14 cellular contexts compared by ENCODE assay signal in genomic region chr2:45177870-45178269, GRCh38.
A peak's percentile ranks its signal among the peaks of the same experiment; 100 is the strongest.
DNase-seq lines count a peak whose midpoint lies in the region; ATAC-seq and TF ChIP-seq lines count a peak whose summit lies in the region.
"Had no signal": no experiment of that assay in that cellular context is flagged by ENCODE, and none has a peak within 500 bp of the region (broad histone marks: within the 10 kb centered on the region; RNA-seq: fewer than 3 reads in every experiment).

No MANE protein-coding gene starts in this region.

- H3K9me3 Mint-ChIP-seq in nephron progenitor cell: peaks cover 7% of the 10 kb centered on the region
- H3K9me3 Mint-ChIP-seq: CD8-positive, alpha-beta T cell had no signal

- no peaks in the 10 kb centered on the region for H3K79me2 ChIP-seq in OCI-LY7 (ENCODE audit: insufficient read depth, low read depth, low read length)

- no peaks in the 10 kb centered on the region for H4K20me1 ChIP-seq in OCI-LY7 (ENCODE audit: insufficient read depth, low read length)

- POLR2A ChIA-PET in OCI-LY7 (lab: Charles Lee): interaction anchor here (0.7 kb wide), 1 partner anchor 157 kb away, joined by 7 read pairs; no protein-coding TSS in a partner anchor

- no peak for TF ChIP-seq CTCF in left lung (IDR thresholded peaks at IDR 0.05)
- no peak for TF ChIP-seq CTCF in nephron progenitor cell (IDR thresholded peaks at IDR 0.05)
- no peak for TF ChIP-seq CTCF in OCI-LY7 (conservative IDR thresholded peaks at IDR 0.05; ENCODE audit: low read length)

- H2AFZ ChIP-seq in OCI-LY7 (ENCODE audit: low read length): no peak overlapping the region

- H3K4me1 Mint-ChIP-seq in nephron progenitor cell: peaks cover 21% of the 10 kb centered on the region

- DNase-seq in COLO829 (ENCODE audit: low spot score) (peak; percentile 8), LoVo (ENCODE audit: low spot score) (peak; percentile 32), brain pericyte (ENCODE audit: low read depth, low spot score) (peak; percentile 45), left lung (no peak), nephron progenitor cell (no peak), NCI-H345 (lab: John Stamatoyannopoulos, UW) (no peak), OCI-LY7 (ENCODE audit: low spot score) (no peak), left lobe of liver (ENCODE audit: low spot score) (no peak)
- DNase-seq: activated CD8-positive, alpha-beta memory T cell treated with anti-CD3 and anti-CD28 coated beads, Interleukin-2, amount 50 U/mL, for 4 hours; CD8-positive, alpha-beta T cell; lower lobe of right lung; NCI-H2029 treated with DMSO at 0.1 percent for 48 hours had no signal

- H3K4me2 ChIP-seq in OCI-LY7 (ENCODE audit: low read length): no peak overlapping the region

- CTCF ChIA-PET in OCI-LY7 (lab: Charles Lee; ENCODE audit: unreplicated experiment): no interaction called here

- no TSS peak for BruUV-seq in OCI-LY7 (replicated peaks; lab: Mats Ljungman, UMichigan)

- intact Hi-C loops in left lung (cut with DNase I) (no loop called here), OCI-LY7 (cut with micrococcal nuclease; ENCODE audit: unreplicated experiment) (no loop called here)

- H3K9me2 ChIP-seq in OCI-LY7 (ENCODE audit: insufficient read depth, low read length): no peaks in the 10 kb centered on the region

- H3K27ac Mint-ChIP-seq in nephron progenitor cell: no peak overlapping the region
- H3K27ac Mint-ChIP-seq: CD8-positive, alpha-beta T cell; progenitor cell of endocrine pancreas had no signal

- H3K4me3 Mint-ChIP-seq in nephron progenitor cell: no peak overlapping the region
- H3K4me3 Mint-ChIP-seq: CD8-positive, alpha-beta T cell had no signal

- H3K4me1 ChIP-seq in left lung: no peaks in the 10 kb centered on the region
- peaks cover 36% of the 10 kb centered on the region for H3K4me1 ChIP-seq in OCI-LY7 (ENCODE audit: insufficient read depth, low read length, poor library complexity, severe bottlenecking)
- H3K4me1 ChIP-seq: lower lobe of right lung had no signal

- H3K27ac ChIP-seq in left lung (no peak overlapping the region), OCI-LY7 (ENCODE audit: low read depth, low read length, poor library complexity, severe bottlenecking) (no peak overlapping the region)
- H3K27ac ChIP-seq: lower lobe of right lung had no signal

- peaks cover 12% of the 10 kb centered on the region for H3K36me3 Mint-ChIP-seq in nephron progenitor cell (ENCODE audit: low read depth)
- H3K36me3 Mint-ChIP-seq: CD8-positive, alpha-beta T cell had no signal

- H3K9me3 ChIP-seq in left lung: no peaks in the 10 kb centered on the region
- peaks cover 5% of the 10 kb centered on the region; the same call in 1 of the 2 replicates for H3K9me3 ChIP-seq in OCI-LY7 (ENCODE audit: low read length)
- H3K9me3 ChIP-seq: lower lobe of right lung had no signal

- ATAC-seq in left lung (peak; percentile 64), left lobe of liver (no peak)
- ATAC-seq: CD8-positive, alpha-beta T cell; GM12878 had no signal

- H3K4me3 ChIP-seq in left lung: no peak overlapping the region
- H3K4me3 ChIP-seq in OCI-LY7 (ENCODE audit: low read depth, low read length, poor library complexity, severe bottlenecking): no peak overlapping the region
- H3K4me3 ChIP-seq: GM12878, lower lobe of right lung had no signal

- H3K36me3 ChIP-seq in left lung: no peaks in the 10 kb centered on the region
- no peaks in the 10 kb centered on the region for H3K36me3 ChIP-seq in OCI-LY7 (ENCODE audit: insufficient read depth, low read length)
- H3K36me3 ChIP-seq: lower lobe of right lung had no signal

- H3K27me3 Mint-ChIP-seq in nephron progenitor cell (ENCODE audit: low read depth, poor library complexity): peaks cover 31% of the 10 kb centered on the region

- H3K27me3 ChIP-seq in left lung: peaks cover 0 to 32% of the 10 kb centered on the region in 2 donors

Comparison
In these comparisons a context has a peak if more than half of its experiments do, and no peak if none do; other contexts are left out.
1. DNase-seq: peak in COLO829 (single experiment), LoVo (single experiment) and brain pericyte (single experiment); none in left lung (0 of 2), nephron progenitor cell (single experiment), NCI-H345 (single experiment), OCI-LY7 (single experiment) and left lobe of liver (single experiment).